ENCODE assay signal across 14 cellular contexts in the genomic region with DNA sequence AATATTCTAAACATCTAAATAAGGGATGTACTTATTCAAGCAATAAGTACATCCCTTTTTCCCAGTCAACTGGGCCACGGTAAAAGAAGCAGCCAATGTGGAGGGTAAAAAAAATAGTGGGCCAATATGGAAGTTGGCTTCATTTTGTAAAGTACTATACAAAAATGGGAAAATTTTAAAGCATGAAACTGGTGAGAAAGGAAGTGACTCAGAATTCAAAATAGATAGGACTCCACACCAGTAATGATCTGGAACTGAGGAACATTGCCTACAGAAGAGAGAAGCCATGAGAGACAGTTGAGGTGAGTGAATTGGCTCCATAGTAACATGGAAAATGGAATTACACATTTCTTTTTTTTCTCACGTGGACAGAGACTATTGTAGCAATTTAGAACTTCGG.
DNase-seq lines count a peak whose midpoint lies in the region; ATAC-seq, FAIRE-seq and TF ChIP-seq lines count a peak whose summit lies in the region.
"Had no signal": no experiment of that assay in that cellular context is flagged by ENCODE, and none has a peak within 500 bp of the region (broad histone marks: within the 10 kb centered on the region; RNA-seq: fewer than 3 reads in every experiment).

No MANE protein-coding gene starts in this region.

- H3K9me3 Mint-ChIP-seq in Caco-2 (ENCODE audit: unreplicated experiment): no peaks in the 10 kb centered on the region
- H3K9me3 Mint-ChIP-seq: activated naive CD8-positive, alpha-beta T cell treated with anti-CD3 and anti-CD28 coated beads, Interleukin-2, amount 10 ng/mL, durations not matched to agents 7 days and 5 days; H9 had no signal

- DNase-seq in cardiac muscle cell (ENCODE audit: low read depth in 1 of 2, low spot score in 1 of 2): no peak
- DNase-seq in cardiac septum (ENCODE audit: low spot score): no peak
- DNase-seq in RCC 7860 (ENCODE audit: low spot score): peak; percentile 57
- DNase-seq in fibroblast of the aortic adventitia (ENCODE audit: low read depth): peak; percentile 37
- no peak for DNase-seq in effector CD4-positive, alpha-beta T cell
- DNase-seq in NCI-H2107 treated with DMSO at 0.1 percent for 48 hours (lab: John Stamatoyannopoulos, UW; ENCODE audit: unreplicated experiment): no peak
- no peak for DNase-seq in Caco-2
- DNase-seq: activated CD8-positive, alpha-beta memory T cell treated with anti-CD3 and anti-CD28 coated beads, Interleukin-2, amount 10 ng/mL, durations not matched to agents 7 days and 5 days; activated naive CD8-positive, alpha-beta T cell treated with anti-CD3 and anti-CD28 coated beads, Interleukin-2, amount 10 ng/mL, durations not matched to agents 7 days and 5 days; H9; left cardiac atrium; NCI-H2029 had no signal

- no peak for TF ChIP-seq CTCF in cardiac muscle cell (IDR thresholded peaks at IDR 0.05; ENCODE audit: low read depth, low read length)
- TF ChIP-seq CTCF in fibroblast of the aortic adventitia (IDR thresholded peaks at IDR 0.05; ENCODE audit: insufficient read depth, low read length): no peak
- no peak for TF ChIP-seq CTCF in Caco-2 (IDR thresholded peaks at IDR 0.05; ENCODE audit: insufficient read depth in 1 of 2, low read depth in 1 of 2, low read length in 1 of 2, severe bottlenecking in 1 of 2, unreplicated experiment in 1 of 2)

- no peak overlapping the region for H3K27ac Mint-ChIP-seq in Caco-2 (ENCODE audit: unreplicated experiment)
- H3K27ac Mint-ChIP-seq: activated CD8-positive, alpha-beta memory T cell treated with anti-CD3 and anti-CD28 coated beads, Interleukin-2, amount 10 ng/mL, durations not matched to agents 7 days and 5 days; activated naive CD8-positive, alpha-beta T cell treated with anti-CD3 and anti-CD28 coated beads, Interleukin-2, amount 10 ng/mL, durations not matched to agents 7 days and 5 days had no signal

- H3K36me3 Mint-ChIP-seq in Caco-2 (ENCODE audit: insufficient read depth, unreplicated experiment): peaks cover 23% of the 10 kb centered on the region

- H3K27me3 ChIP-seq in cardiac muscle cell (no peaks in the 10 kb centered on the region), Caco-2 (replicated peaks; ENCODE audit: control insufficient read depth, insufficient read depth, low read length) (no peaks in the 10 kb centered on the region)

- FAIRE-seq in RCC 7860 (lab: Jason Lieb, UNC): peak; percentile 62
- FAIRE-seq: TTC549 had no signal

- peaks cover 20% of the 10 kb centered on the region for H3K4me1 Mint-ChIP-seq in Caco-2 (ENCODE audit: low read depth, unreplicated experiment)

- no peak overlapping the region for H3K4me3 ChIP-seq in cardiac muscle cell
- no peak overlapping the region for H3K4me3 ChIP-seq in fibroblast of the aortic adventitia (ENCODE audit: low read depth, low read length)
- no peak overlapping the region for H3K4me3 ChIP-seq in Caco-2 (ENCODE audit: low read depth, low read length)

- H3K9me3 ChIP-seq in cardiac muscle cell (ENCODE audit: low read depth) (no peaks in the 10 kb centered on the region), Caco-2 (no peaks in the 10 kb centered on the region)

- no peaks in the 10 kb centered on the region for H3K36me3 ChIP-seq in cardiac muscle cell
- no peaks in the 10 kb centered on the region for H3K36me3 ChIP-seq in Caco-2 (ENCODE audit: control insufficient read depth, insufficient read depth, low read length)

- CTCF ChIA-PET in Caco-2 (lab: Charles Lee): no interaction called here

- H3K4me1 ChIP-seq in cardiac muscle cell (ENCODE audit: low read depth) (peaks cover 45% of the 10 kb centered on the region), Caco-2 (0 out of 2 replicates have a peak, but pooled peaks cover 6% of the 10 kb centered on the region)

- H3K27me3 Mint-ChIP-seq in Caco-2 (ENCODE audit: insufficient read depth, unreplicated experiment): no peaks in the 10 kb centered on the region
- H3K27me3 Mint-ChIP-seq: activated CD8-positive, alpha-beta memory T cell treated with anti-CD3 and anti-CD28 coated beads, Interleukin-2, amount 10 ng/mL, durations not matched to agents 7 days and 5 days; activated naive CD8-positive, alpha-beta T cell treated with anti-CD3 and anti-CD28 coated beads, Interleukin-2, amount 10 ng/mL, durations not matched to agents 7 days and 5 days had no signal

- intact Hi-C loops in cardiac septum (cut with DNase I): loop anchor here (10.0 kb wide), 1 partner anchor 503 kb away; no protein-coding TSS in a partner anchor
- intact Hi-C loops in Caco-2 (cut with micrococcal nuclease; ENCODE audit: unreplicated experiment): no loop called here

- H3K27ac ChIP-seq in cardiac muscle cell: peak overlapping the region; percentile 72

- POLR2A ChIA-PET in Caco-2 (lab: Charles Lee): no interaction called here

- no peak for ATAC-seq in GM18498 (IDR thresholded peaks at IDR 0.05; ENCODE audit: unreplicated experiment)
- ATAC-seq: activated CD8-positive, alpha-beta memory T cell treated with anti-CD3 and anti-CD28 coated beads, Interleukin-2, amount 10 ng/mL, durations not matched to agents 7 days and 5 days; left cardiac atrium had no signal

- no peak overlapping the region for H3K4me3 Mint-ChIP-seq in Caco-2 (ENCODE audit: unreplicated experiment)
- H3K4me3 Mint-ChIP-seq: activated CD8-positive, alpha-beta memory T cell treated with anti-CD3 and anti-CD28 coated beads, Interleukin-2, amount 10 ng/mL, durations not matched to agents 7 days and 5 days; activated naive CD8-positive, alpha-beta T cell treated with anti-CD3 and anti-CD28 coated beads, Interleukin-2, amount 10 ng/mL, durations not matched to agents 7 days and 5 days; H9 had no signal

- BruUV-seq in Caco-2 (replicated peaks; lab: Mats Ljungman, UMichigan): no TSS peak

Comparison
In these comparisons a context has a peak if more than half of its experiments do, and no peak if none do; other contexts are left out.
1. DNase-seq: peak in RCC 7860 (single experiment) and fibroblast of the aortic adventitia (single experiment); none in cardiac muscle cell (0 of 2), cardiac septum (single experiment), effector CD4-positive, alpha-beta T cell (single experiment), NCI-H2107 treated with DMSO at 0.1 percent for 48 hours (single experiment) and Caco-2 (0 of 2).